In the genomic region with DNA sequence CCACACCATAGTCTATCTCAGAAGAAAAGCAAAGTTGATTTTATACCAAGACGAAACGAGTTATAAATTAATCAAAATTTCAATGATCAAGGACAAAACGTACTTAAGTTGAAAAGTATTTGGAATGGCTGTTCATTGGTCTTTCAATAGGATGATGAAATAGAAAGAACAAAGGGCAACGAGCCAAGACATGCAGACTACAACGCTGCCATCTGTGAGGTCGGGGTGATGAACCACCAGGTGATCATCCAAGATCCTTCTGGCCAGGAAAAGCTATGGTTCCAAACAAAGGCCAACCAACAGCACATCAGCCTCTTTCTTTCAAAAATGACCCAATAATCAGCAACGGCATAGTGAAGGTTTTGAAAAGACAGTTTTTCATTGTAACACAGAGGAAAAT, we compare ENCODE assay signal across 15 cellular contexts. TPM values are rescaled to one million over a fixed set of nuclear protein-coding genes. Genes with fewer than 3 reads are reported as not detected.
DNase-seq lines count a peak whose midpoint lies in the region; ATAC-seq, FAIRE-seq and TF ChIP-seq lines count a peak whose summit lies in the region.
"Had no signal": no experiment of that assay in that cellular context is flagged by ENCODE, and none has a peak within 500 bp of the region (broad histone marks: within the 10 kb centered on the region; RNA-seq: fewer than 3 reads in every experiment).

No MANE protein-coding gene starts in this region.

- peak overlapping the region in 1 of 3 donors; percentile 7 for H3K27ac ChIP-seq in right lobe of liver
- H3K27ac ChIP-seq: 22Rv1 had no signal

- ATAC-seq in right lobe of liver = peak; percentile 72 to 83 (median 80)
- ATAC-seq: CD8-positive, alpha-beta T cell; Panc1 had no signal

- H3K4me3 ChIP-seq in bronchial epithelial cell (ENCODE audit: low read depth, low read length) (no peak overlapping the region), right lobe of liver (no peak overlapping the region), MG63 (no peak overlapping the region)

- TF ChIP-seq POLR2A in right lobe of liver (IDR thresholded peaks at IDR 0.05) = no peak

- DNase-seq in DMS 273 (lab: John Stamatoyannopoulos, UW; ENCODE audit: unreplicated experiment) (peak; percentile 73), DMS 273 treated with DMSO at 0.1 percent for 48 hours (lab: John Stamatoyannopoulos, UW) (no peak), NCI-H82 (lab: John Stamatoyannopoulos, UW) (peak; percentile 40), bronchial epithelial cell (ENCODE audit: low read depth) (peak; percentile 63), right lobe of liver (peak in 1 of 3 donors; percentile 66), MG63 (no peak), DMS53 treated with DMSO at 0.1 percent for 48 hours (lab: John Stamatoyannopoulos, UW; ENCODE audit: unreplicated experiment) (no peak), NOMO-1 (lab: John Stamatoyannopoulos, UW; ENCODE audit: unreplicated experiment in 2 of 2) (no peak)
- DNase-seq: CD8-positive, alpha-beta T cell; NCI-H1417 treated with DMSO at 0.1 percent for 48 hours; NCI-H2029 treated with DMSO at 0.1 percent for 48 hours; NCI-H526 treated with DMSO at 0.1 percent for 48 hours had no signal

- H3K9me3 ChIP-seq in right lobe of liver (no peaks in the 10 kb centered on the region), MG63 (no peaks in the 10 kb centered on the region)

- TF ChIP-seq CTCF in bronchial epithelial cell (IDR thresholded peaks at IDR 0.05; ENCODE audit: insufficient read depth, low read length, severe bottlenecking) (no peak), right lobe of liver (IDR thresholded peaks at IDR 0.05) (no peak)

- no peaks in the 10 kb centered on the region for H3K36me3 ChIP-seq in bronchial epithelial cell (ENCODE audit: control insufficient read depth, insufficient read depth, low read length)
- no peaks in the 10 kb centered on the region for H3K36me3 ChIP-seq in right lobe of liver
- no peaks in the 10 kb centered on the region for H3K36me3 ChIP-seq in MG63

- FAIRE-seq in bronchial epithelial cell (lab: Jason Lieb, UNC) = no peak
- FAIRE-seq: H1 had no signal

- intact Hi-C loops in right lobe of liver (cut with DNase I) = no loop called here

- H3K27me3 ChIP-seq in bronchial epithelial cell (ENCODE audit: control insufficient read depth, insufficient read depth, low read length) (no peaks in the 10 kb centered on the region), right lobe of liver (no peaks in the 10 kb centered on the region), MG63 (no peaks in the 10 kb centered on the region)

- WGBS in right lobe of liver (ENCODE audit: insufficient coverage, low coverage, low lambda C conversion rate, missing lambda C conversion rate) = 23% methylated on average over 7 of the region's 7 CpGs

- peaks cover 0 to 29% (median 16%) of the 10 kb centered on the region in 4 donors for H3K4me1 ChIP-seq in right lobe of liver

RNA-seq across cellular contexts. Expression of gene PRELID2, which starts 7.9 kb away (rescaled TPM):
- total RNA-seq in bronchial epithelial cell (12.4 and 14.8 TPM in 2 replicates), right lobe of liver (1 to 10 TPM; 2.6 to 9.3 (median 4.1) TPM)
- total RNA-seq in MG63 (2014; rRNA removed; shearing (Covaris generic); ENCODE audit: low replicate concordance) = 3.8 and 18.4 TPM in 2 replicates

RNA-seq across cellular contexts. Expression of gene GRXCR2, which starts 45.5 kb away (rescaled TPM):
- not detected in 2 replicates for total RNA-seq in bronchial epithelial cell
- not detected for total RNA-seq in right lobe of liver
- not detected in 2 replicates for total RNA-seq in MG63 (2014; rRNA removed; shearing (Covaris generic); ENCODE audit: low replicate concordance)
- total RNA-seq: CD8-positive, alpha-beta T cell; H1 had no signal

Comparison
In these comparisons a context has a peak if more than half of its experiments do, and no peak if none do; other contexts are left out.
1. DNase-seq: peak in DMS 273 (single experiment), NCI-H82 (single experiment) and bronchial epithelial cell (single experiment); none in DMS 273 treated with DMSO at 0.1 percent for 48 hours (single experiment), MG63 (single experiment), DMS53 treated with DMSO at 0.1 percent for 48 hours (single experiment) and NOMO-1 (0 of 2).